ENCODE assay signal across 26 cellular contexts in the genomic region with DNA sequence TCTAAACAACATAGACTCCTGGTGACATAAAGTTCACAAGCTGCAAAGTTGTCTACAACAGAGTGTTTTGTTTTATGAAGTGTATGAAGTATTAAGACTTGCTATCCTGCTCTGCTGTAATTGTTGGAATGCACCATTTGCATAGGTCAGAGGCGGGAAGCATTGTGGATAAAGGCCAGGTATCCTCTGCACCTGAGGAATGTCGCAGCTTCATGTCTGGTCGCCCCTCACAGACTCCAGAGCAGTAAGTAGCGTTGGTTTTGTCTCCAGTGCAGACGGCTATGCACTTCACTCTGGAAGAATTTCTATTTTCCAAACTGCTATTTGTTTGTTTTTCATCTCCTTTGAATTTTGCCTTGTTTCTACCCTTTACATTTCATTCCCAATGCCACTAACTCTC.
"Had no signal": no experiment of that assay in that cellular context is flagged by ENCODE, and none has a peak within 500 bp of the region (broad histone marks: within the 10 kb centered on the region; RNA-seq: fewer than 3 reads in every experiment).

No MANE protein-coding gene starts in this region.

- H2AFZ ChIP-seq: neural progenitor cell, parathyroid adenoma had no signal

- H3K36me3 Mint-ChIP-seq: immature natural killer cell; naive thymus-derived CD4-positive, alpha-beta T cell; stimulated activated naive B cell treated with anti-CD40 and anti-IgM and Interleukin-4, amounts not matched to agents 10 μg/mL and 1 μg/mL and 100 μg/mL, for 72 hours had no signal

- DNase-seq: cerebellar nuclear complex; cortex of kidney; effector memory CD8-positive, alpha-beta T cell; foreskin fibroblast; gastrocnemius medialis; head of caudate nucleus; immature natural killer cell; left lung; mesenchymal stem cell; midbrain; naive thymus-derived CD4-positive, alpha-beta T cell; right lobe of liver; small intestine; stimulated activated CD4-positive, alpha-beta T cell treated with anti-CD3 and anti-CD28 coated beads, Interleukin-15, amount 100 ng/mL, for 24 hours; stimulated activated CD4-positive, alpha-beta T cell treated with anti-CD3 and anti-CD28 coated beads, Interleukin-2, amount 100 ng/mL, for 48 hours; stimulated activated naive B cell treated with anti-CD40 and anti-IgM and Interleukin-4, amounts not matched to agents 10 μg/mL and 1 μg/mL and 100 μg/mL, for 72 hours; upper lobe of left lung had no signal

- H3K9me3 ChIP-seq: gastrocnemius medialis, left lung, prostate gland, right lobe of liver, thoracic aorta, tibial nerve, upper lobe of left lung had no signal

- H3K4me3 ChIP-seq: gastrocnemius medialis, left lung, neural progenitor cell, prostate gland, right lobe of liver, thoracic aorta, tibial nerve, upper lobe of left lung had no signal

- H3K9me3 Mint-ChIP-seq: nephron; neural progenitor cell; stimulated activated naive CD8-positive, alpha-beta T cell treated with anti-CD3 and anti-CD28 coated beads, Interleukin-15, Interleukin-2, amounts not matched to agents 100 ng/mL and 50 ng/mL, for 24 hours had no signal

- H3K27me3 ChIP-seq: gastrocnemius medialis, left lung, neural progenitor cell, right lobe of liver, tibial nerve, upper lobe of left lung had no signal

- H3K36me3 ChIP-seq: gastrocnemius medialis, left lung, neural progenitor cell, prostate gland, right lobe of liver, thoracic aorta, tibial nerve, upper lobe of left lung had no signal

- H3K4me3 Mint-ChIP-seq: effector memory CD8-positive, alpha-beta T cell; immature natural killer cell; naive thymus-derived CD4-positive, alpha-beta T cell; nephron; neural progenitor cell; stimulated activated naive B cell treated with anti-CD40 and anti-IgM and Interleukin-4, amounts not matched to agents 10 μg/mL and 1 μg/mL and 100 μg/mL, for 72 hours; stimulated activated naive CD8-positive, alpha-beta T cell treated with anti-CD3 and anti-CD28 coated beads, Interleukin-15, Interleukin-2, amounts not matched to agents 100 ng/mL and 50 ng/mL, for 24 hours had no signal

- H3K27ac Mint-ChIP-seq: effector memory CD8-positive, alpha-beta T cell; immature natural killer cell; naive thymus-derived CD4-positive, alpha-beta T cell; nephron; neural progenitor cell; stimulated activated naive B cell treated with anti-CD40 and anti-IgM and Interleukin-4, amounts not matched to agents 10 μg/mL and 1 μg/mL and 100 μg/mL, for 72 hours; stimulated activated naive CD8-positive, alpha-beta T cell treated with anti-CD3 and anti-CD28 coated beads, Interleukin-15, Interleukin-2, amounts not matched to agents 100 ng/mL and 50 ng/mL, for 24 hours had no signal

- H3K79me2 ChIP-seq: parathyroid adenoma had no signal

- H3K4me2 ChIP-seq: neural progenitor cell had no signal

- H3K27me3 Mint-ChIP-seq: stimulated activated naive B cell treated with anti-CD40 and anti-IgM and Interleukin-4, amounts not matched to agents 10 μg/mL and 1 μg/mL and 100 μg/mL, for 72 hours; stimulated activated naive CD8-positive, alpha-beta T cell treated with anti-CD3 and anti-CD28 coated beads, Interleukin-15, Interleukin-2, amounts not matched to agents 100 ng/mL and 50 ng/mL, for 24 hours had no signal

- H3K27ac ChIP-seq: epithelial cell of prostate, gastrocnemius medialis, left lung, neural progenitor cell, parathyroid adenoma, prostate gland, right lobe of liver, thoracic aorta, tibial nerve, upper lobe of left lung had no signal

- H3K9ac ChIP-seq: neural progenitor cell, parathyroid adenoma had no signal

- H3K4me1 Mint-ChIP-seq: immature natural killer cell; naive thymus-derived CD4-positive, alpha-beta T cell; nephron; stimulated activated naive B cell treated with anti-CD40 and anti-IgM and Interleukin-4, amounts not matched to agents 10 μg/mL and 1 μg/mL and 100 μg/mL, for 72 hours had no signal

- ATAC-seq: effector memory CD8-positive, alpha-beta T cell; esophagus mucosa; gastrocnemius medialis; left lung; naive thymus-derived CD4-positive, alpha-beta T cell; right lobe of liver; stimulated activated naive B cell treated with anti-CD40 and anti-IgM and Interleukin-4, amounts not matched to agents 10 μg/mL and 1 μg/mL and 100 μg/mL, for 72 hours had no signal

- H3K4me1 ChIP-seq: gastrocnemius medialis, left lung, parathyroid adenoma, prostate gland, right lobe of liver, tibial nerve, upper lobe of left lung had no signal
